23 cellular contexts compared by ENCODE assay signal in the genomic region with DNA sequence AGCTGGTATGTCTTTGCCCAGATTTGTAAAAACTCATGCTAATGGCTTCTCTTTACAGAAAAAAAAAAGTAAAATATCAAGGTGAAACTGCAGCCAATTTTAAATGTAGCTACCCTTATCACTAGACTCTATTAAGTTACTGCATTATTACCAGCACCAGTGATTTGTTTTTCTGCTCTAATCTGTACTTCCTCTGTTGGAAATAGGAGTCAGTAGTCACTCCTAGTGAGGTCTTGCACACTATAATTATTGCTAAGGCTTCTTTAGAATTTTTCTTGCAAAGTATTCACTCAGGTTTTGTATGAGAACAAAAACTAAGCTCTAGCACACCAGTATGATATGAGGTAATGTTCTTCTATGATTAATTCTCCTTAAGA.
"Had no signal": no experiment of that assay in that cellular context is flagged by ENCODE, and none has a peak within 500 bp of the region (broad histone marks: within the 10 kb centered on the region; RNA-seq: fewer than 3 reads in every experiment).

No MANE protein-coding gene starts in this region.

- DNase-seq: dermis blood vessel endothelial cell; effector memory CD4-positive, alpha-beta T cell; erythroblast; esophagus squamous epithelium; glutamatergic neuron; heart right ventricle; hippocampal formation; left ventricle myocardium superior; lower lobe of right lung; mucosa of descending colon; naive B cell; psoas muscle; right cardiac atrium; stimulated activated CD4-positive, alpha-beta T cell treated with anti-CD3 and anti-CD28 coated beads, Interleukin-12 subunit alpha, Interleukin-12 subunit beta, amount 100 ng/mL, for 4 hours; stimulated activated CD4-positive, alpha-beta T cell treated with anti-CD3 and anti-CD28 coated beads, Interleukin-1b, Interleukin-23, amount 100 ng/mL, for 48 hours; stimulated activated CD4-positive, alpha-beta T cell treated with anti-CD3 and anti-CD28 coated beads, Interleukin-4, amount 100 ng/mL, for 24 hours; stimulated activated naive CD4-positive, alpha-beta T cell treated with Interleukin-2 at 50 U/mL for 16 hours; stomach; thyroid gland; trophoblast cell had no signal

- H3K27ac ChIP-seq: coronary artery, esophagus squamous epithelium, heart right ventricle, lower lobe of right lung, psoas muscle, skin epidermis, stomach, thyroid gland, vagina had no signal

- H3K9me3 ChIP-seq: lower lobe of right lung, thyroid gland, vagina had no signal

- H3K36me3 ChIP-seq: esophagus squamous epithelium, heart right ventricle, lower lobe of right lung, stomach, thyroid gland, vagina had no signal

- H3K27me3 ChIP-seq: esophagus squamous epithelium, heart right ventricle, stomach, thyroid gland, vagina had no signal

- H3K4me1 ChIP-seq: esophagus squamous epithelium, heart right ventricle, lower lobe of right lung, psoas muscle, stomach, thyroid gland, vagina had no signal

- H3K4me3 ChIP-seq: coronary artery, esophagus squamous epithelium, heart right ventricle, lower lobe of right lung, mucosa of descending colon, psoas muscle, skin epidermis, stomach, thyroid gland, vagina had no signal
